36 cellular contexts compared by ENCODE assay signal in the genomic region with DNA sequence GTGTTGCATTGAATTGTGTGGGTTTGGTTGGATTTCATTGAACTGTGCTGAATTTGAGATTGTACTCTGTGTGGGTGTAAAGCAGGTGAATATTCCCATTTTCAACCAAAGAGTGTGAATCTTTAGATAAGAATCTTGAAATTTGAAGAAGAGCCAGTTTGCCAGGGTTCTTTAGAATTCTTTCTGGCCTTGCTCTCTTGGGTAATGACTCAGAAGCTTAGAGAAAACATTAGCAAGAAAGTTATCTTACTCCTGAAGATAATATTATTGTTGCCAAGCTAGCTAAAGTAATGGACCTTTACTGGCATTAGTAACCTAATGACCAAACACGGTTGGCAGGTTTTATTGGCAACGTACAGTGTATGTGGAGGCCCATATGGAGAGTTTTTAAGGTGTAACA. TPM values are rescaled to one million over a fixed set of nuclear protein-coding genes. Genes with fewer than 3 reads are reported as not detected.
"Had no signal": no experiment of that assay in that cellular context is flagged by ENCODE, and none has a peak within 500 bp of the region (broad histone marks: within the 10 kb centered on the region; RNA-seq: fewer than 3 reads in every experiment).

No MANE protein-coding gene starts in this region.

- H3K36me3 ChIP-seq: adrenal gland, heart right ventricle, left ventricle myocardium inferior, transverse colon had no signal

- H3K4me3 ChIP-seq: adrenal gland, coronary artery, dorsolateral prefrontal cortex, heart right ventricle, left ventricle myocardium inferior, lung, testis, transverse colon had no signal

- DNase-seq: activated CD4-positive, alpha-beta memory T cell treated with anti-CD3 and anti-CD28 coated beads for 36 hours; activated CD4-positive, alpha-beta T cell treated with anti-CD3 and anti-CD28 coated beads, Interleukin-2, amount 10 ng/mL, durations not matched to agents 24 days and 14 days; activated CD4-positive, CD25-positive, alpha-beta regulatory T cell treated with anti-CD3 and anti-CD28 coated beads, Interleukin-2, amount 50 U/mL, for 72 hours; activated CD8-positive, alpha-beta memory T cell treated with anti-CD3 and anti-CD28 coated beads, Interleukin-2, amount 50 U/mL, for 4 hours; activated effector memory CD4-positive, alpha-beta T cell treated with anti-CD3 and anti-CD28 coated beads, Interleukin-2, amount 50 U/mL, for 16 hours; activated naive CD4-positive, alpha-beta T cell treated with anti-CD3 and anti-CD28 coated beads for 36 hours; activated naive CD8-positive, alpha-beta T cell treated with anti-CD3 and anti-CD28 coated beads for 36 hours; activated T-cell treated with anti-CD3 and anti-CD28 coated beads, Interleukin-2, amount 50 U/mL, for 1 hour; adrenal gland; aorta; dorsolateral prefrontal cortex; effector memory CD4-positive, alpha-beta T cell; foreskin melanocyte; heart right ventricle; left ventricle myocardium inferior; mesendoderm; posterior cingulate gyrus; stimulated activated CD4-positive, alpha-beta T cell treated with anti-CD3 and anti-CD28 coated beads, Interleukin-15, amount 100 ng/mL, for 24 hours; stimulated activated CD4-positive, alpha-beta T cell treated with anti-CD3 and anti-CD28 coated beads, Interleukin-2, amount 100 ng/mL, for 24 hours; stimulated activated naive CD4-positive, alpha-beta T cell treated with Interleukin-2 at 50 U/mL for 16 hours; T-helper 17 cell; T1000; testis; transverse colon had no signal

- H3K27ac ChIP-seq: adrenal gland, coronary artery, dorsolateral prefrontal cortex, heart right ventricle, left ventricle myocardium inferior, testis, transverse colon had no signal

- FAIRE-seq: urothelium cell line had no signal

- H3K4me1 ChIP-seq: adrenal gland, heart right ventricle, left ventricle myocardium inferior, testis, transverse colon had no signal

- H3K27me3 ChIP-seq: testis, transverse colon had no signal

- H3K9me3 ChIP-seq: adrenal gland, left ventricle myocardium inferior, testis had no signal

RNA-seq across cellular contexts. Expression of a gene that starts 46.4 kb away (rescaled TPM):
- total RNA-seq: activated CD4-positive, alpha-beta memory T cell treated with anti-CD3 and anti-CD28 coated beads for 36 hours; activated CD4-positive, alpha-beta T cell treated with anti-CD3 and anti-CD28 coated beads, Interleukin-2, amount 10 ng/mL, durations not matched to agents 24 days and 14 days; activated naive CD4-positive, alpha-beta T cell treated with anti-CD3 and anti-CD28 coated beads for 36 hours; activated naive CD8-positive, alpha-beta T cell treated with anti-CD3 and anti-CD28 coated beads for 36 hours; activated T-helper 1 cell treated with anti-CD3 and anti-CD28 coated beads, Interleukin-12 subunit alpha, Interleukin-12 subunit beta, Interleukin-2, Interleukin-4 antibody, amounts not matched to agents 30 ng/mL and 10 ng/mL and 1 ng/mL, durations not matched to agents 14 hours and 24 hours and 36 hours; adrenal gland; aorta; cardiac septum; cerebellum; epithelial cell of proximal tubule; glomerular endothelial cell; heart right ventricle; left ventricle myocardium inferior; mononuclear cell; natural killer cell treated with Interleukin-12 subunit alpha and Interleukin-12 subunit beta and Interleukin-15 and Interleukin-18, amount 100 ng/mL, for 72 hours; omental fat pad; sciatic nerve; T-helper 17 cell; transverse colon had no signal
- polyA plus RNA-seq: adrenal gland, aorta, heart right ventricle had no signal
